Comparison of ENCODE assay signal across 8 cellular contexts in the genomic region with DNA sequence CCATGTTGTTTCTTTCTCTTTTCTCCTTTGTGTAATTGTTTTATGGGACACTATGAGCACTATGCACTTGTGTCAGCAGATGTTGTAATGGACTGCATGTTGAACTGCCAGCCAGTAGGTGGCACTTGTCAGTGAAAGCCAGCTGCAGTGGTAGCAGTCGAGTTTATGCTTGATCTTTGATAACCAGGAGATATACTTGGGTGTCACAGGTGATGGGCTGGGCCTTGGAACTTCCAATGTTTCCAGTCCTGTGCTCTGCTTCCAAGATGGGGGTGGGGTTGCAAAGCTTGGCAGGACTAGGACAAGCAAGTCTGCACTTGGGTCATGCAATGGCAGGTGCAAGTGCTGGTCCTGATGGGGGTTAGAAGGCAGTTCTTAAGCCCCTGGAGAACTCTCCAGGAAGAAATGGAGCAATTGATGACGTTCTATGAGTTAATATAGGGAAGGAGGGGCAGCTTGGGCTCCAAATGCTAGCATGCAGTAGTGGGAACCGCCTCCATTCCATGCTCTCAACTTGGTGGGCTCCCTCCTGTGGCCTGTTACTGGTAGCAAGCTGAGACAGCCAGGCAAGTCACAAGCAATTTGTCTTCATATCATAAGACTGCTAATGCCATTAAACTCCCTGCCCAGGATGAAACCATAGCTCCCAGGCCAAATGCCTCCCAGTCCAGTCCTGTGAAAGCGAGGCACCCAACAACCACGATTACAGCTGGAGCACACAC. TPM values are rescaled to one million over a fixed set of nuclear protein-coding genes. Genes with fewer than 3 reads are reported as not detected.
A peak's percentile ranks its signal among the peaks of the same experiment; 100 is the strongest.
DNase-seq lines count a peak whose midpoint lies in the region; ATAC-seq and TF ChIP-seq lines count a peak whose summit lies in the region.

No MANE protein-coding gene starts in this region.

- intact Hi-C loops in left cardiac atrium (cut with DNase I) = loop anchor here in 1 of 2 donors (10.0 kb wide), 1 partner anchor 233 kb away; no protein-coding TSS in a partner anchor

- no peaks in the 10 kb centered on the region for H3F3A ChIP-seq in MM.1S (ENCODE audit: insufficient read depth, low read length)

- no peak overlapping the region for H2AFZ ChIP-seq in MM.1S (ENCODE audit: low read length)

- no peaks in the 10 kb centered on the region for H3K36me3 ChIP-seq in MM.1S (replicated peaks; ENCODE audit: insufficient read depth, low read length)

- H3K4me2 ChIP-seq in MM.1S (ENCODE audit: low read depth, low read length) = no peak overlapping the region

- H3K4me3 ChIP-seq in HFF-Myc (replicated peaks; ENCODE audit: low read depth, low read length) (no peak overlapping the region), MM.1S (ENCODE audit: low read length) (no peak overlapping the region)

- no peaks in the 10 kb centered on the region for H3K27me3 ChIP-seq in MM.1S (replicated peaks; ENCODE audit: insufficient read depth, low read length)

- no peaks in the 10 kb centered on the region for H3K79me2 ChIP-seq in MM.1S (ENCODE audit: low read length)

- H4K20me1 ChIP-seq in MM.1S (ENCODE audit: insufficient read depth, low read length) = no peaks in the 10 kb centered on the region

- DNase-seq in stimulated activated CD4-positive, alpha-beta T cell treated with anti-CD3 and anti-CD28 coated beads, Interleukin-15, amount 100 ng/mL, for 24 hours = peak; percentile 40
- no peak for DNase-seq in stimulated activated CD4-positive, alpha-beta T cell treated with anti-CD3 and anti-CD28 coated beads, Interleukin-12 subunit alpha, Interleukin-12 subunit beta, amount 100 ng/mL, for 4 hours
- no peak for DNase-seq in HFF-Myc (ENCODE audit: extremely low read depth, low read depth)
- peak; percentile 50 for DNase-seq in MM.1S
- DNase-seq in activated T-helper 1 cell treated with Interleukin-2 at 50 U/mL for 16 hours (ENCODE audit: low read depth) = peak; percentile 9
- peak; percentile 20 for DNase-seq in left cardiac atrium
- DNase-seq in stimulated activated CD4-positive, alpha-beta T cell treated with anti-CD3 and anti-CD28 coated beads, Interleukin-4, amount 100 ng/mL, for 1 hour = peak; percentile 11
- no peak for DNase-seq in HuH-7.5 (ENCODE audit: low spot score)

- H3K9me2 ChIP-seq in MM.1S (replicated peaks; ENCODE audit: insufficient read depth, low read length) = no peaks in the 10 kb centered on the region

- ATAC-seq in left cardiac atrium = no peak

- TF ChIP-seq CTCF in HFF-Myc (IDR thresholded peaks at IDR 0.05; ENCODE audit: low read depth, low read length, missing control alignments) (peak; percentile 63), MM.1S (IDR thresholded peaks at IDR 0.05; ENCODE audit: low read length) (peak; percentile 77)

- H3K27ac ChIP-seq in MM.1S (ENCODE audit: low read length) = no peak overlapping the region

- H3K4me1 ChIP-seq in MM.1S (ENCODE audit: low read length) = no peaks in the 10 kb centered on the region

- H3K9me3 ChIP-seq in MM.1S (replicated peaks; ENCODE audit: insufficient read depth, low read length) = no peaks in the 10 kb centered on the region

- H3K9ac ChIP-seq in MM.1S (ENCODE audit: low read length) = no peak overlapping the region

RNA-seq across cellular contexts. Expression of a gene that starts 21.0 kb away (rescaled TPM):
- under 1 TPM; 0.41 to 0.58 TPM for total RNA-seq in left cardiac atrium

Comparison
In these comparisons a context has a peak if more than half of its experiments do, and no peak if none do; other contexts are left out.
1. DNase-seq: peak in stimulated activated CD4-positive, alpha-beta T cell treated with anti-CD3 and anti-CD28 coated beads, Interleukin-15, amount 100 ng/mL, for 24 hours (single experiment), MM.1S (single experiment), activated T-helper 1 cell treated with Interleukin-2 at 50 U/mL for 16 hours (single experiment), left cardiac atrium (single experiment) and stimulated activated CD4-positive, alpha-beta T cell treated with anti-CD3 and anti-CD28 coated beads, Interleukin-4, amount 100 ng/mL, for 1 hour (single experiment); none in stimulated activated CD4-positive, alpha-beta T cell treated with anti-CD3 and anti-CD28 coated beads, Interleukin-12 subunit alpha, Interleukin-12 subunit beta, amount 100 ng/mL, for 4 hours (single experiment), HFF-Myc (single experiment) and HuH-7.5 (single experiment).